ENCODE assay signal across 1 cellular context in the genomic region with DNA sequence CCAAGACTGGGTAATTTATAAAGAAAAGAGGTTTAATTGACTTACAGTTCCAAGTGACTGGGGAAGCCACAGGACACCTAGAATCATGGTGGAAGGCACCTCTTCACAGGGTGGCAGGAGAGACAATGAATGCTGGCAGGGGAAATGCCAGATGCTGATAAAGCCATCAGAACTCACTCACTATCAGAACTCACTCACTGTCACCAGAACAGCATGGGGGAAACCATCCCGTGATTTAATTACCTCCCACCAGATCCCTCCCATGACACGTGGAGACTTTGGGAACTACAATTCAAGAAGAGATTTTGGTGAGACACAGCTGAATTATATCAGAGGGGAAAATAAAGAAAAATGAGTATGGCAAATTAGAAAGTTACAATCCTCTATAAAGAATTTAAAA.
TF ChIP-seq lines count a peak whose summit lies in the region.

No MANE protein-coding gene starts in this region.

TF ChIP-seq in neural cell, 6 proteins besides CTCF, POLR2A, EP300 and RAD21 (continued from another document):
- TF ChIP-seq, protein P1, sequence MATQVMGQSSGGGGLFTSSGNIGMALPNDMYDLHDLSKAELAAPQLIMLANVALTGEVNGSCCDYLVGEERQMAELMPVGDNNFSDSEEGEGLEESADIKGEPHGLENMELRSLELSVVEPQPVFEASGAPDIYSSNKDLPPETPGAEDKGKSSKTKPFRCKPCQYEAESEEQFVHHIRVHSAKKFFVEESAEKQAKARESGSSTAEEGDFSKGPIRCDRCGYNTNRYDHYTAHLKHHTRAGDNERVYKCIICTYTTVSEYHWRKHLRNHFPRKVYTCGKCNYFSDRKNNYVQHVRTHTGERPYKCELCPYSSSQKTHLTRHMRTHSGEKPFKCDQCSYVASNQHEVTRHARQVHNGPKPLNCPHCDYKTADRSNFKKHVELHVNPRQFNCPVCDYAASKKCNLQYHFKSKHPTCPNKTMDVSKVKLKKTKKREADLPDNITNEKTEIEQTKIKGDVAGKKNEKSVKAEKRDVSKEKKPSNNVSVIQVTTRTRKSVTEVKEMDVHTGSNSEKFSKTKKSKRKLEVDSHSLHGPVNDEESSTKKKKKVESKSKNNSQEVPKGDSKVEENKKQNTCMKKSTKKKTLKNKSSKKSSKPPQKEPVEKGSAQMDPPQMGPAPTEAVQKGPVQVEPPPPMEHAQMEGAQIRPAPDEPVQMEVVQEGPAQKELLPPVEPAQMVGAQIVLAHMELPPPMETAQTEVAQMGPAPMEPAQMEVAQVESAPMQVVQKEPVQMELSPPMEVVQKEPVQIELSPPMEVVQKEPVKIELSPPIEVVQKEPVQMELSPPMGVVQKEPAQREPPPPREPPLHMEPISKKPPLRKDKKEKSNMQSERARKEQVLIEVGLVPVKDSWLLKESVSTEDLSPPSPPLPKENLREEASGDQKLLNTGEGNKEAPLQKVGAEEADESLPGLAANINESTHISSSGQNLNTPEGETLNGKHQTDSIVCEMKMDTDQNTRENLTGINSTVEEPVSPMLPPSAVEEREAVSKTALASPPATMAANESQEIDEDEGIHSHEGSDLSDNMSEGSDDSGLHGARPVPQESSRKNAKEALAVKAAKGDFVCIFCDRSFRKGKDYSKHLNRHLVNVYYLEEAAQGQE (IDR thresholded peaks at IDR 0.05; ENCODE audit: borderline replicate concordance) = no peak
- TF ChIP-seq TAF1 (IDR thresholded peaks at IDR 0.05; ENCODE audit: low read depth) (no peak), EZH2 (IDR thresholded peaks at IDR 0.05; ENCODE audit: borderline replicate concordance, insufficient read depth, low read length, poor library complexity, severe bottlenecking) (no peak), MXI1 (conservative IDR thresholded peaks at IDR 0.05; ENCODE audit: poor library complexity, severe bottlenecking) (no peak), POLR2AphosphoS5 (IDR thresholded peaks at IDR 0.05) (no peak)
